In the genomic region with DNA sequence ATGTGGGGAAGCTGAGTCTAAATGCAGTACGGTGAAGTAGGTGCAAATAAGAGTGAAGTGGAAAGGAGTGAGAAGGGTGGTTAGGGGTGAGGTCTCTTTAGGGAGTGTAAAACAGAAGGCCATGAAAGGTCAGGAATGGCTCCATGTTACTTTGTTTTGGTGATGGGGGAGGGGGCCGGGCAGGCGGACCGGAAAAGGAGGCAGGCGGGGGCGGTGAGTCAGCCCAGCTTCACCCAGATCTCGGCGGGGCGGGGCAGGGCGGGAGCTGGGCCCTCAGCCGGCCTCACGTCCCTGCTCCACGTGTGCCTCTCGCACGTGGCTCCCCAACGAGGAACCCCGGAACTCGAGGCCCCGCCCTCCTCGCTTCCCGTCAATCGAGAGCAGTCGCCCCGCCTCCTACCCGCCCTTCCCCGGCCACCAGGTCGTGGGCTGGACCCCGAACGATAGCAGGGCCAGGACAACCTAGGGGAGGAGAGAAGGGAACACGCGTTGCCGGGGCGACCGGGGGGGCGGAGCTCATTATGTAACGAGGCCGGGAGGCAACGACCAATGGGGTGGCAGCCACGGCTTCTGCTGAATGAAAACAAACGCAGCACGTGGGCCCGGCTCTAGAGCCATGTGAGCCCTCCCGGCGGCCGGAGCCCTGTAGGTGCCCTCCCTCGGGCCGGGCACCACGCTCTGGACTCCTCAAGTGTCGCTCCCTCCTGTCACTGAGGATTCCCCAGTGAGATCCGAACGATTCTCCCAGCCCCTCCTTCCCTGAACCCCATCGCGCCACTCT, we compare ENCODE assay signal across 8 cellular contexts. TPM values are rescaled to one million over a fixed set of nuclear protein-coding genes. Genes with fewer than 3 reads are reported as not detected.
A peak's percentile ranks its signal among the peaks of the same experiment; 100 is the strongest.
DNase-seq lines count a peak whose midpoint lies in the region; TF ChIP-seq lines count a peak whose summit lies in the region.

No MANE protein-coding gene starts in this region.

- H3K27me3 Mint-ChIP-seq in activated naive CD4-positive, alpha-beta T cell treated with anti-CD3 and anti-CD28 coated beads for 36 hours (ENCODE audit: low read depth), result no peaks in the 10 kb centered on the region

- H3K4me3 Mint-ChIP-seq in activated naive CD4-positive, alpha-beta T cell treated with anti-CD3 and anti-CD28 coated beads for 36 hours, result peak overlapping the region; percentile 89

- TF ChIP-seq CTCF in HEK293 (tag by site-specific recombination; IDR thresholded peaks at IDR 0.05) (no peak), neutrophil (IDR thresholded peaks at IDR 0.05) (no peak)

- H3K9me3 ChIP-seq in ES-I3 (ENCODE audit: control insufficient read depth, insufficient read depth, low read length), result no peaks in the 10 kb centered on the region
- no peaks in the 10 kb centered on the region for H3K9me3 ChIP-seq in HEK293 (ENCODE audit: control insufficient read depth, insufficient read depth, low read depth, low read length)
- H3K9me3 ChIP-seq in neutrophil, result no peaks in the 10 kb centered on the region
- H3K9me3 ChIP-seq in subcutaneous abdominal adipose tissue (ENCODE audit: control insufficient read depth in 5 of 5, low read length in 5 of 5), result no peaks in the 10 kb centered on the region

- intact Hi-C loops in activated naive CD4-positive, alpha-beta T cell treated with anti-CD3 and anti-CD28 coated beads for 36 hours (cut with micrococcal nuclease), result loop anchor here (1.0 to 5.0 kb wide), 6 partner anchors 172 to 1303 kb away; a partner anchor contains a TSS

- no peaks in the 10 kb centered on the region for H3K9me3 Mint-ChIP-seq in activated naive CD4-positive, alpha-beta T cell treated with anti-CD3 and anti-CD28 coated beads for 36 hours

- peaks cover 35% of the 10 kb centered on the region for H3K36me3 Mint-ChIP-seq in activated naive CD4-positive, alpha-beta T cell treated with anti-CD3 and anti-CD28 coated beads for 36 hours (ENCODE audit: low read depth)

- H3K27me3 ChIP-seq in neutrophil (no peaks in the 10 kb centered on the region), subcutaneous abdominal adipose tissue (ENCODE audit: control insufficient read depth in 5 of 5, insufficient read depth in 4 of 5, low read length in 5 of 5) (peaks cover 0 to 8% (median 0%) of the 10 kb centered on the region in 5 donors)

- peak; percentile 99 for DNase-seq in MV-4-11 (lab: John Stamatoyannopoulos, UW)
- DNase-seq in SK-MEL-5 (ENCODE audit: low read depth, low spot score), result peak; percentile 99
- peak; percentile 98 for DNase-seq in activated naive CD4-positive, alpha-beta T cell treated with anti-CD3 and anti-CD28 coated beads for 36 hours
- peak; percentile 99 for DNase-seq in foreskin melanocyte

- peak overlapping the region; percentile 26; the same call in 1 of the 2 replicates for H3K27ac ChIP-seq in HEK293 (ENCODE audit: extremely low read depth, low read depth, low read length)
- H3K27ac ChIP-seq in neutrophil, result peak overlapping the region; percentile 97
- H3K27ac ChIP-seq in subcutaneous abdominal adipose tissue (ENCODE audit: low read depth, low read length), result peak overlapping the region; percentile 95

- H3K4me3 ChIP-seq in HEK293 (ENCODE audit: low read depth, low read length) (peak overlapping the region; percentile 23), neutrophil (ENCODE audit: low read depth in 1 of 2, low read length in 1 of 2) (peak overlapping the region; percentile 62), subcutaneous abdominal adipose tissue (ENCODE audit: low read depth in 1 of 5, low read length in 5 of 5) (peak overlapping the region; percentile 86 to 100 (median 92))

- CTCF ChIA-PET in HEK293 (lab: Yijun Ruan, JAX), result interaction anchor here (0.6 to 7.2 kb wide), 15 partner anchors 11 to 477 kb away, joined by 3 to 61 read pairs (median 5); a partner anchor contains a TSS
- CTCF ChIA-PET in activated naive CD4-positive, alpha-beta T cell treated with anti-CD3 and anti-CD28 coated beads for 36 hours (lab: Charles Lee), result interaction anchor here (0.6 to 5.2 kb wide), 7 partner anchors 12 to 189 kb away, joined by 3 to 46 read pairs (median 5); no protein-coding TSS in a partner anchor

- POLR2A ChIA-PET in HEK293 (lab: Yijun Ruan, JAX), result interaction anchor here (0.5 to 5.3 kb wide), 14 partner anchors 13 to 1589 kb away, joined by 3 to 117 read pairs (median 4); a partner anchor contains a TSS

- peak overlapping the region; percentile 95 for H3K27ac Mint-ChIP-seq in activated naive CD4-positive, alpha-beta T cell treated with anti-CD3 and anti-CD28 coated beads for 36 hours

- H3K36me3 ChIP-seq in ES-I3 (ENCODE audit: insufficient read depth, low read length) (no peaks in the 10 kb centered on the region), HEK293 (ENCODE audit: control insufficient read depth in 2 of 2, insufficient read depth in 1 of 2, low read length in 2 of 2) (peaks cover 0 to 27% of the 10 kb centered on the region in 2 experiments; a peak in 1 of 3 replicates), neutrophil (peaks cover under 1% of the 10 kb centered on the region), subcutaneous abdominal adipose tissue (ENCODE audit: control insufficient read depth in 5 of 5, insufficient read depth in 5 of 5, low read length in 5 of 5) (peaks cover 0 to 41% (median 39%) of the 10 kb centered on the region in 5 donors)

- H3K9ac ChIP-seq in ES-I3 (ENCODE audit: low read depth, low read length), result peak overlapping the region; percentile 39; the same call in 1 of the 2 replicates
- peak overlapping the region; percentile 88 to 98 (median 97) for H3K9ac ChIP-seq in subcutaneous abdominal adipose tissue (ENCODE audit: low read length in 5 of 5)

- peaks cover 23% of the 10 kb centered on the region for H3K4me1 ChIP-seq in ES-I3 (ENCODE audit: insufficient read depth, low read length)
- H3K4me1 ChIP-seq in HEK293 (ENCODE audit: control insufficient read depth, insufficient read depth, low read length), result peaks cover 16% of the 10 kb centered on the region
- peaks cover 68 to 85% of the 10 kb centered on the region in 2 experiments for H3K4me1 ChIP-seq in neutrophil (ENCODE audit: control insufficient read depth in 1 of 2, insufficient read depth in 1 of 2, low read depth in 1 of 2, low read length in 1 of 2)
- H3K4me1 ChIP-seq in subcutaneous abdominal adipose tissue (ENCODE audit: control insufficient read depth in 5 of 5, insufficient read depth in 5 of 5, low read length in 5 of 5), result peaks cover 46 to 92% (median 77%) of the 10 kb centered on the region in 5 donors

- in situ Hi-C loops in SK-MEL-5 (cut with HindIII; ENCODE audit: low pct_unique_long_range_greater_than_20kb, low sequenced_read_pairs), result loop anchor here (25.0 kb wide), 1 partner anchor 112 kb away; a partner anchor contains a TSS

- H3K4me1 Mint-ChIP-seq in activated naive CD4-positive, alpha-beta T cell treated with anti-CD3 and anti-CD28 coated beads for 36 hours (ENCODE audit: low read depth), result peaks cover 85% of the 10 kb centered on the region

TF ChIP-seq in HEK293, 187 proteins besides CTCF, POLR2A, EP300 and RAD21 (continues in another document):
- TF ChIP-seq ZNF266 (tag by site-specific recombination; IDR thresholded peaks at IDR 0.05; ENCODE audit: low read depth) (no peak), SP3 (tag by site-specific recombination; IDR thresholded peaks at IDR 0.05) (peak; percentile 95), ZNF175 (tag by site-specific recombination; IDR thresholded peaks at IDR 0.05) (no peak), ZNF10 (tag by site-specific recombination; IDR thresholded peaks at IDR 0.05) (peak; percentile 98), MEIS1 (CRISPR knock-in tag; IDR thresholded peaks at IDR 0.05; ENCODE audit: borderline replicate concordance) (no peak), KLF1 (tag by site-specific recombination; IDR thresholded peaks at IDR 0.05) (peak; percentile 91), ZBTB21 (tag by site-specific recombination; IDR thresholded peaks at IDR 0.05) (no peak)

RNA-seq across cellular contexts. Expression of a gene that starts 1.4 kb away (rescaled TPM):
- total RNA-seq in SK-MEL-5 (2014; rRNA removed; shearing (Covaris generic)), result 2.1 and 2.4 TPM in 2 replicates
- polyA plus RNA-seq in SK-MEL-5 (2015; cell fraction: cytosol; rRNA removed), result 10.0 and 13.4 TPM in 2 replicates
- polyA plus RNA-seq in SK-MEL-5 (2015; cell fraction: nucleus; rRNA removed), result 7.7 and 8.9 TPM in 2 replicates
- total RNA-seq in activated naive CD4-positive, alpha-beta T cell treated with anti-CD3 and anti-CD28 coated beads for 36 hours, result 1 to 10 TPM; 9.0 to 9.1 TPM

RNA-seq across cellular contexts. Expression of a gene that starts 22.7 kb away (rescaled TPM):
- total RNA-seq in SK-MEL-5 (2014; rRNA removed; shearing (Covaris generic)), result 43.3 and 48.9 TPM in 2 replicates
- polyA plus RNA-seq in SK-MEL-5 (2015; cell fraction: cytosol; rRNA removed), result 41.3 and 45.2 TPM in 2 replicates
- 151 and 168 TPM in 2 replicates for polyA plus RNA-seq in SK-MEL-5 (2015; cell fraction: nucleus; rRNA removed)
- 10 to 100 TPM; 72.1 to 72.2 TPM for total RNA-seq in activated naive CD4-positive, alpha-beta T cell treated with anti-CD3 and anti-CD28 coated beads for 36 hours

RNA-seq across cellular contexts. Expression of a gene that starts 36.3 kb away (rescaled TPM):
- 14.3 and 15.9 TPM in 2 replicates for total RNA-seq in SK-MEL-5 (2014; rRNA removed; shearing (Covaris generic))
- polyA plus RNA-seq in SK-MEL-5 (2015; cell fraction: cytosol; rRNA removed), result 19.3 and 27.3 TPM in 2 replicates
- 8.4 and 14.7 TPM in 2 replicates for polyA plus RNA-seq in SK-MEL-5 (2015; cell fraction: nucleus; rRNA removed)
- 10 to 100 TPM; 10.2 to 11.2 TPM for total RNA-seq in activated naive CD4-positive, alpha-beta T cell treated with anti-CD3 and anti-CD28 coated beads for 36 hours

RNA-seq across cellular contexts. Expression of a gene that starts 41.3 kb away (rescaled TPM):
- 26.4 and 32.0 TPM in 2 replicates for total RNA-seq in SK-MEL-5 (2014; rRNA removed; shearing (Covaris generic))
- 37.8 and 44.1 TPM in 2 replicates for polyA plus RNA-seq in SK-MEL-5 (2015; cell fraction: cytosol; rRNA removed)
- 94.2 and 105 TPM in 2 replicates for polyA plus RNA-seq in SK-MEL-5 (2015; cell fraction: nucleus; rRNA removed)
- 100 to 1,000 TPM; 104 TPM for total RNA-seq in activated naive CD4-positive, alpha-beta T cell treated with anti-CD3 and anti-CD28 coated beads for 36 hours

RNA-seq across cellular contexts. Expression of a gene that starts 44.8 kb away (rescaled TPM):
- total RNA-seq in SK-MEL-5 (2014; rRNA removed; shearing (Covaris generic)), result 29.6 and 34.0 TPM in 2 replicates
- polyA plus RNA-seq in SK-MEL-5 (2015; cell fraction: cytosol; rRNA removed), result 57.2 and 71.2 TPM in 2 replicates
- 280 and 317 TPM in 2 replicates for polyA plus RNA-seq in SK-MEL-5 (2015; cell fraction: nucleus; rRNA removed)
- total RNA-seq in activated naive CD4-positive, alpha-beta T cell treated with anti-CD3 and anti-CD28 coated beads for 36 hours, result 100 to 1,000 TPM; 107 TPM

Comparison
In these comparisons a context has a peak if more than half of its experiments do, and no peak if none do; other contexts are left out.
1. Peak in every context shown above with its lines: DNase-seq, H3K4me3 ChIP-seq and H3K27ac ChIP-seq.
2. H3K27ac ChIP-seq: peak in every context shown above with its lines; median percentile 97 in neutrophil; 95 in subcutaneous abdominal adipose tissue; 26 in HEK293.
3. H3K4me3 ChIP-seq: peak in every context shown above with its lines; median percentile 92 in subcutaneous abdominal adipose tissue; 62 in neutrophil; 23 in HEK293.